ENCODE assay signal across 10 cellular contexts in the genomic region with DNA sequence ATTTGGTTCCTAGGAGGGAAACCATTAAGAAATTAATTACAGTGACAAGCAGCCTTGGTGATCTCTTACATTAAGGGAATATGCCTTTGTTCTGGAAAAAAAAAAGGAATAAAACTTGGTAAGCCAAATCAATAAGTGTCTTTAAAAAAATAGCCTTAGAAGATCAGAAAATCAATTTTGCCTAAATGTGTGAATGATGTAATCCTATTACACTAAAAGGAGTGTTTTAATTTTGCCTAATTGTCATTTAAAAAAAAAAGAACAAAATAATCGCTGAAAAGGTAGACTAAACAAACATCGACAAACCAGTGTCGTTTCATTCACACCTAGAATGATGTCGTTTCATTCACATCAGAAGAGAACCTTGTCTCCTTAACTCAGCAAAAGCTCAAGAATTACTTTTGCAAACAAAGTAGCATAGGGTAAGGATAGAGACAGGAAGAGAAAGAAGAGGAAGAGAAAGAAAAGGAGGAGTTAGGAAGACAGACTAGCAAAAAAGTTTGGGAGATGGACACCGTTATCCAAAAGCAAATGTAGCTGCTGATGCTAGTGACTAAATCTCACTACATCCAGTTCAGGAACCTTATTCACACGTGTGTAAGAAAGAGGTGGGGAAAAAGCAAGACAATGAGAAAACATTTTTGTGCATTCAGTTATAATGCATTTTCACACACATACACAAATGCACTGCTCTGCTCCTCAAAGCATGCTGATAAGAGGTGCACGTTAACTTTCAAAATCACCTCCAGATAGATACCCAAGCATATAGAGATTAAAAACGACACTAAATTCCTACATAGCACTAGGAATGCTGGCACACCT.
DNase-seq lines count a peak whose midpoint lies in the region; ATAC-seq, FAIRE-seq and TF ChIP-seq lines count a peak whose summit lies in the region.
"Had no signal": no experiment of that assay in that cellular context is flagged by ENCODE, and none has a peak within 500 bp of the region (broad histone marks: within the 10 kb centered on the region; RNA-seq: fewer than 3 reads in every experiment).

No MANE protein-coding gene starts in this region.

- peak overlapping the region in 1 of 2 donors; percentile 24 for H3K9ac ChIP-seq in kidney (ENCODE audit: low read length in 2 of 2)

- H3K27ac Mint-ChIP-seq in activated naive CD4-positive, alpha-beta T cell treated with anti-CD3 and anti-CD28 coated beads for 36 hours, result peak overlapping the region; percentile 99
- peak overlapping the region; percentile 100 for H3K27ac Mint-ChIP-seq in activated naive CD8-positive, alpha-beta T cell treated with anti-CD3 and anti-CD28 coated beads for 36 hours

- intact Hi-C loops in activated naive CD4-positive, alpha-beta T cell treated with anti-CD3 and anti-CD28 coated beads for 36 hours (cut with micrococcal nuclease), result loop anchor here (1.0 kb wide), 9 partner anchors 12 to 315 kb away; no protein-coding TSS in a partner anchor
- intact Hi-C loops in kidney (cut with DNase I), result no loop called here
- intact Hi-C loops in thyroid gland (cut with DNase I), result loop anchor here (10.0 kb wide), 1 partner anchor 50 kb away; no protein-coding TSS in a partner anchor

- FAIRE-seq in kidney (lab: Jason Lieb, UNC) (no peak), HTR-8/SVneo (lab: Jason Lieb, UNC) (no peak)

- WGBS in thyroid gland, 2 donors, result 51 to 53% methylated on average over 8 of the region's 8 CpGs

- no peaks in the 10 kb centered on the region for H3K27me3 Mint-ChIP-seq in activated naive CD4-positive, alpha-beta T cell treated with anti-CD3 and anti-CD28 coated beads for 36 hours (ENCODE audit: low read depth)
- no peaks in the 10 kb centered on the region for H3K27me3 Mint-ChIP-seq in activated naive CD8-positive, alpha-beta T cell treated with anti-CD3 and anti-CD28 coated beads for 36 hours

- TF ChIP-seq POLR2A in thyroid gland (IDR thresholded peaks at IDR 0.05) (no peak), GM18505 (IDR thresholded peaks at IDR 0.05; ENCODE audit: borderline replicate concordance, extremely low read depth, insufficient read depth, insufficient read length) (no peak)

- CTCF ChIA-PET in activated naive CD4-positive, alpha-beta T cell treated with anti-CD3 and anti-CD28 coated beads for 36 hours (lab: Charles Lee), result interaction anchor here (1.2 to 3.8 kb wide), 6 partner anchors 9 to 192 kb away, joined by 5 to 16 read pairs (median 6); no protein-coding TSS in a partner anchor

- H3K27ac ChIP-seq in kidney (ENCODE audit: low read depth in 2 of 2, low read length in 2 of 2) (peak overlapping the region; percentile 75 to 81), thyroid gland (peak overlapping the region; percentile 53 to 76 (median 60))

- peaks cover 89% of the 10 kb centered on the region for H3K4me1 Mint-ChIP-seq in activated naive CD4-positive, alpha-beta T cell treated with anti-CD3 and anti-CD28 coated beads for 36 hours (ENCODE audit: low read depth)
- peaks cover 83% of the 10 kb centered on the region for H3K4me1 Mint-ChIP-seq in activated naive CD8-positive, alpha-beta T cell treated with anti-CD3 and anti-CD28 coated beads for 36 hours

- TF ChIP-seq CTCF in kidney (IDR thresholded peaks at IDR 0.05; ENCODE audit: borderline replicate concordance, extremely low read depth, insufficient read depth) (no peak), thyroid gland (IDR thresholded peaks at IDR 0.05) (no peak)

- no peaks in the 10 kb centered on the region for H3K9me3 Mint-ChIP-seq in activated naive CD4-positive, alpha-beta T cell treated with anti-CD3 and anti-CD28 coated beads for 36 hours
- peaks cover 7% of the 10 kb centered on the region for H3K9me3 Mint-ChIP-seq in activated naive CD8-positive, alpha-beta T cell treated with anti-CD3 and anti-CD28 coated beads for 36 hours
- H3K9me3 Mint-ChIP-seq: neural crest cell had no signal

- peaks cover 19% of the 10 kb centered on the region for H3K36me3 Mint-ChIP-seq in activated naive CD4-positive, alpha-beta T cell treated with anti-CD3 and anti-CD28 coated beads for 36 hours (ENCODE audit: low read depth)
- H3K36me3 Mint-ChIP-seq in activated naive CD8-positive, alpha-beta T cell treated with anti-CD3 and anti-CD28 coated beads for 36 hours, result peaks cover 57% of the 10 kb centered on the region

- H3K9me3 ChIP-seq in kidney (ENCODE audit: control insufficient read depth in 1 of 2, low read length in 2 of 2) (no peaks in the 10 kb centered on the region), thyroid gland (no peaks in the 10 kb centered on the region)

- peaks cover 5 to 10% of the 10 kb centered on the region in 2 donors for H3K4me1 ChIP-seq in kidney (ENCODE audit: control insufficient read depth in 1 of 2, insufficient read depth in 1 of 2, low read depth in 1 of 2, low read length in 2 of 2)
- H3K4me1 ChIP-seq in thyroid gland, result peaks cover 14 to 26% of the 10 kb centered on the region in 2 donors

- no peaks in the 10 kb centered on the region for H3K27me3 ChIP-seq in thyroid gland

- H3K4me3 ChIP-seq in kidney (ENCODE audit: low read length in 2 of 2) (peak overlapping the region; percentile 61 to 72), thyroid gland (replicated peaks in 1 of 3) (peak overlapping the region in 1 of 3 donors; percentile 16)

- no peak for DNase-seq in activated naive CD4-positive, alpha-beta T cell treated with anti-CD3 and anti-CD28 coated beads for 36 hours
- DNase-seq in activated naive CD4-positive, alpha-beta T cell (lab: John Stamatoyannopoulos, UW), result no peak
- DNase-seq in activated naive CD8-positive, alpha-beta T cell treated with anti-CD3 and anti-CD28 coated beads for 36 hours, result no peak
- no peak for DNase-seq in kidney
- DNase-seq in thyroid gland, result no peak
- no peak for DNase-seq in HTR-8/SVneo (ENCODE audit: insufficient read length, low spot score)
- DNase-seq: NCI-H345 had no signal

- H3K36me3 ChIP-seq in kidney (ENCODE audit: control insufficient read depth in 1 of 2, insufficient read depth in 2 of 2, low read length in 2 of 2) (no peaks in the 10 kb centered on the region), thyroid gland (no peaks in the 10 kb centered on the region)

- ATAC-seq in GM18505 (IDR thresholded peaks at IDR 0.05; ENCODE audit: unreplicated experiment) (no peak), GM21619 (IDR thresholded peaks at IDR 0.05; ENCODE audit: unreplicated experiment) (no peak)

- H3K4me3 Mint-ChIP-seq in activated naive CD4-positive, alpha-beta T cell treated with anti-CD3 and anti-CD28 coated beads for 36 hours, result peak overlapping the region; percentile 90
- peak overlapping the region; percentile 98 for H3K4me3 Mint-ChIP-seq in activated naive CD8-positive, alpha-beta T cell treated with anti-CD3 and anti-CD28 coated beads for 36 hours
